In the genomic region with DNA sequence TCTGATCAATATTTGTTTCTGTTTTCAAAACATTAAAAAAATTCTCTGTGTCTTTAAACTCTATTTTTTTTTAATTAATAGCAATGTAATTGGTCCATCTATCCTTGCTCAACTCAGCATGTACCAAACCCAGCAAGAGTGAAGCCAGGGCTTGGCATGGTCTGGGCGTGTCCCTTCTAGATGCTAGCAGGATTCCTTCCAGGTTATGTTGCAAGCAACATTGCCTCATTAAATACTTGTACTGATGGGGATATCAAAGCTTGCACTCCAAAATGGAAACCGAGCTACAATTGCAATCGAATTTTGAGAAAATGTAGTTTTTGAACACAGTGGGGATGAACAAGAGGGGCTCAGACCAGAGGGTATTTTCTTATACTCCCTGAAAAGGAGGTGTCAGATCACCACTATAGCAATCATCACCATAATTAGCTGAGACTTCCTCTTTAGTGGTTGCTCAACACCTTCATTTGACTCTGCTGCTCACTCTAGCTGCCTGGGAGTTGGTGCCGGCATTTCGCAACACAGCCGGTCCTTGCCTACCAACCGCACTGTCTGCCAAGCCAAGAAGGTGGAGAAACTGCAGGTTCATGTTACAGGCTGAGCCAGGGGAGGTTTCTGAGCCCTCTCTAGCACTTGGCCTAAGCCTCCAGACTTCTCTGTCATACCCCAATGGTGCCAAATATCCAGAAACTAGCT, we compare ENCODE assay signal across 7 cellular contexts.
DNase-seq lines count a peak whose midpoint lies in the region; ATAC-seq, FAIRE-seq and TF ChIP-seq lines count a peak whose summit lies in the region.

No MANE protein-coding gene starts in this region.

- no peak for TF ChIP-seq CTCF in LNCaP clone FGC (IDR thresholded peaks at IDR 0.05; ENCODE audit: control insufficient read depth, extremely low read depth, insufficient read depth)
- TF ChIP-seq CTCF in GM12878 (IDR thresholded peaks at IDR 0.05 in 2 of 3, conservative IDR thresholded peaks at IDR 0.05 in 1 of 3; ENCODE audit: control insufficient read depth in 2 of 3, extremely low read depth in 1 of 3, insufficient read depth in 1 of 3, low read depth in 3 of 3, low read length in 3 of 3), result no peak
- TF ChIP-seq CTCF in lower leg skin (IDR thresholded peaks at IDR 0.05), result no peak

- no peaks in the 10 kb centered on the region for H4K20me1 ChIP-seq in GM12878 (ENCODE audit: control insufficient read depth, insufficient read depth)

- WGBS in GM12878 (ENCODE audit: insufficient coverage, insufficient replicate concordance, low lambda C conversion rate, missing lambda C conversion rate), result 1% methylated on average over 7 of the region's 7 CpGs
- 23 to 39% methylated on average over 7 of the region's 7 CpGs for WGBS in lower leg skin, 2 donors

- H3K79me2 ChIP-seq in GM12878 (ENCODE audit: control insufficient read depth, insufficient read depth, low read length), result no peaks in the 10 kb centered on the region

- peak; percentile 23 for DNase-seq in LNCaP clone FGC (ENCODE audit: low read depth)
- DNase-seq in GM12878 (ENCODE audit: low read depth, low spot score), result peak; percentile 15
- peak; percentile 87 to 96 for DNase-seq in lower leg skin (ENCODE audit: low spot score in 2 of 2)
- no peak for DNase-seq in activated CD4-positive, alpha-beta T cell treated with anti-CD3 and anti-CD28 coated beads, Interleukin-2, amount 50 U/mL, for 1 hour
- DNase-seq in NCI-H2081 (lab: John Stamatoyannopoulos, UW), result no peak

- no peak for TF ChIP-seq RAD21 in GM12878 (IDR thresholded peaks at IDR 0.05; ENCODE audit: insufficient read depth, low read depth, low read length)

- H3K36me3 ChIP-seq in GM12878 (ENCODE audit: control insufficient read depth in 2 of 2, insufficient read depth in 2 of 2, low read length in 1 of 2), result no peaks in the 10 kb centered on the region

- H2AFZ ChIP-seq in GM12878 (ENCODE audit: control insufficient read depth, low read depth, low read length), result no peak overlapping the region; the same call in 1 of the 2 replicates

- SMC1A ChIA-PET in GM12878 (lab: Charles Lee; ENCODE audit: uncharacterized antibody, unreplicated experiment), result interaction anchor here (0.6 to 1.2 kb wide), 6 partner anchors 9 to 121 kb away, joined by 3 to 5 read pairs (median 3); no protein-coding TSS in a partner anchor

- no peak overlapping the region for H3K27ac ChIP-seq in GM12878 (ENCODE audit: control insufficient read depth, insufficient read depth)

- TF ChIP-seq EP300 in GM12878 (IDR thresholded peaks at IDR 0.05; ENCODE audit: borderline replicate concordance in 1 of 2, control insufficient read depth in 1 of 2, low read depth in 2 of 2, low read length in 2 of 2), result no peak

- no peaks in the 10 kb centered on the region for H3K9me3 ChIP-seq in GM12878 (replicated peaks; ENCODE audit: control insufficient read depth, insufficient read depth, low read length)

- RAD21 ChIA-PET in GM12878 (lab: Charles Lee; ENCODE audit: unreplicated experiment), result no interaction called here

- in situ Hi-C loops in GM12878 (cut with MboI), result no loop called here

- H3K4me2 ChIP-seq in GM12878 (ENCODE audit: control insufficient read depth, insufficient read depth), result no peak overlapping the region

- CTCF ChIA-PET in GM12878 (lab: Yijun Ruan, JAX), result interaction anchor here (1.0 to 1.5 kb wide), 2 partner anchors 11 to 112 kb away, joined by 3 read pairs; no protein-coding TSS in a partner anchor

- no peak for TF ChIP-seq POLR2A in GM12878 (IDR thresholded peaks at IDR 0.05; ENCODE audit: low read depth, low read length)
- TF ChIP-seq POLR2A in lower leg skin (IDR thresholded peaks at IDR 0.05), result no peak

- H3K4me1 ChIP-seq in GM12878 (ENCODE audit: control insufficient read depth, insufficient read depth, low read length), result no peaks in the 10 kb centered on the region; the same call in 1 of the 2 replicates

- peak; percentile 63 for ATAC-seq in GM21723 (IDR thresholded peaks at IDR 0.05; ENCODE audit: unreplicated experiment)
- ATAC-seq in GM12878, result peak; percentile 84
- no peak for ATAC-seq in HG02571 (IDR thresholded peaks at IDR 0.05; ENCODE audit: unreplicated experiment)

- intact Hi-C loops in GM12878 (cut with micrococcal nuclease; ENCODE audit: unreplicated experiment) (no loop called here), lower leg skin (cut with DNase I; ENCODE audit: low total_unique reads) (no loop called here)

- H3K9ac ChIP-seq in GM12878 (ENCODE audit: control insufficient read depth, insufficient read depth, low read length), result no peak overlapping the region

- H3K4me3 ChIP-seq in LNCaP clone FGC (ENCODE audit: low read depth, low read length) (no peak overlapping the region), GM12878 (no peak overlapping the region), lower leg skin (ENCODE audit: low read depth, poor library complexity, severe bottlenecking) (no peak overlapping the region)

- FAIRE-seq in GM12878 (lab: Jason Lieb, UNC), result no peak

- BruUV-seq in GM12878 (replicated peaks; lab: Mats Ljungman, UMichigan), result no TSS peak

- no peaks in the 10 kb centered on the region for H3K27me3 ChIP-seq in GM12878 (replicated peaks in 1 of 2; ENCODE audit: control insufficient read depth in 2 of 2, insufficient read depth in 2 of 2, low read length in 1 of 2)

- POLR2A ChIA-PET in GM12878 (lab: Charles Lee), result no interaction called here

TF ChIP-seq in GM12878, 131 proteins besides CTCF, POLR2A, EP300 and RAD21:
- TF ChIP-seq YY1 (IDR thresholded peaks at IDR 0.05; ENCODE audit: low read depth, low read length) (peak; percentile 46; the same call in 1 of the 2 replicates), EED (IDR thresholded peaks at IDR 0.05; ENCODE audit: low read depth) (no peak), SIN3A (IDR thresholded peaks at IDR 0.05; ENCODE audit: low read depth, low read length) (no peak), LARP7 (IDR thresholded peaks at IDR 0.05) (no peak), SREBF2 (IDR thresholded peaks at IDR 0.05; ENCODE audit: low read length) (no peak), MTA2 (IDR thresholded peaks at IDR 0.05; ENCODE audit: low read depth) (peak; percentile 79), CEBPB (IDR thresholded peaks at IDR 0.05; ENCODE audit: borderline replicate concordance in 1 of 2, low read depth in 2 of 2, low read length in 2 of 2) (peak in 1 of 2 experiments; percentile 81; a peak in 2 of 4 replicates), BCL11A (IDR thresholded peaks at IDR 0.05; ENCODE audit: low read depth, low read length) (peak; percentile 31; the same call in 1 of the 2 replicates), IKZF1 (conservative IDR thresholded peaks at IDR 0.05) (peak; percentile 9; the same call in 1 of the 2 replicates), ZNF24 (IDR thresholded peaks at IDR 0.05) (no peak), SPI1 (IDR thresholded peaks at IDR 0.05; ENCODE audit: borderline replicate concordance, insufficient read depth, low read depth, low read length) (peak; percentile 86), DPF2 (IDR thresholded peaks at IDR 0.05) (0 out of 2 replicates have a peak, but pooled peaks have one; percentile 40)

Comparison
In these comparisons a context has a peak if more than half of its experiments do, and no peak if none do; other contexts are left out.
1. DNase-seq: peak in LNCaP clone FGC (single experiment), GM12878 (single experiment) and lower leg skin (2 of 2); none in activated CD4-positive, alpha-beta T cell treated with anti-CD3 and anti-CD28 coated beads, Interleukin-2, amount 50 U/mL, for 1 hour (single experiment) and NCI-H2081 (0 of 2).